21 cellular contexts compared by ENCODE assay signal in genomic region chr12:41067941-41068645, GRCh38.
"Had no signal": no experiment of that assay in that cellular context is flagged by ENCODE, and none has a peak within 500 bp of the region (broad histone marks: within the 10 kb centered on the region; RNA-seq: fewer than 3 reads in every experiment).

No MANE protein-coding gene starts in this region.

- H3K4me3 Mint-ChIP-seq: activated CD8-positive, alpha-beta T cell treated with anti-CD3 and anti-CD28 coated beads, Interleukin-2, amount 10 ng/mL, durations not matched to agents 7 days and 5 days; activated naive CD8-positive, alpha-beta T cell treated with anti-CD3 and anti-CD28 coated beads, Interleukin-2, amount 10 ng/mL, durations not matched to agents 7 days and 5 days; activated T-cell treated with anti-CD3 and anti-CD28 coated beads, Interleukin-2, amount 50 U/mL, for 24 hours; nephron; T-helper 1 cell treated with Interleukin-12 subunit alpha and Interleukin-12 subunit beta and Interleukin-4 antibody, amounts not matched to agents 30 μg/mL and 1 μg/mL, for 36 hours; WTC11 had no signal

- H3K9me3 ChIP-seq: lower lobe of right lung, tibial artery had no signal

- H3K9me3 Mint-ChIP-seq: activated naive CD8-positive, alpha-beta T cell treated with anti-CD3 and anti-CD28 coated beads, Interleukin-2, amount 10 ng/mL, durations not matched to agents 7 days and 5 days; activated T-cell treated with anti-CD3 and anti-CD28 coated beads, Interleukin-2, amount 50 U/mL, for 24 hours; activated T-helper 2 cell treated with anti-CD3 and anti-CD28 coated beads, Interferon-gamma antibody, Interleukin-2, Interleukin-4, amounts not matched to agents 10 μg/mL and 5 μg/mL and 100 μg/mL, durations not matched to agents 14 hours and 24 hours and 36 hours; nephron; T-helper 1 cell treated with Interleukin-12 subunit alpha and Interleukin-12 subunit beta and Interleukin-4 antibody, amounts not matched to agents 30 μg/mL and 1 μg/mL, for 36 hours; WTC11 had no signal

- H3K4me3 ChIP-seq: dorsolateral prefrontal cortex, lower lobe of right lung, tibial artery had no signal

- H3K4me1 ChIP-seq: lower lobe of right lung, tibial artery had no signal

- ATAC-seq: activated CD8-positive, alpha-beta T cell treated with anti-CD3 and anti-CD28 coated beads, Interleukin-2, amount 10 ng/mL, durations not matched to agents 7 days and 5 days; lower lobe of right lung; WTC11 had no signal

- H3K27me3 Mint-ChIP-seq: activated naive CD8-positive, alpha-beta T cell treated with anti-CD3 and anti-CD28 coated beads, Interleukin-2, amount 10 ng/mL, durations not matched to agents 7 days and 5 days; activated T-cell treated with anti-CD3 and anti-CD28 coated beads, Interleukin-2, amount 50 U/mL, for 24 hours had no signal

- H3K27me3 ChIP-seq: dorsolateral prefrontal cortex, tibial artery had no signal

- H3K27ac ChIP-seq: dorsolateral prefrontal cortex, lower lobe of right lung, tibial artery had no signal

- H3K36me3 Mint-ChIP-seq: activated naive CD8-positive, alpha-beta T cell treated with anti-CD3 and anti-CD28 coated beads, Interleukin-2, amount 10 ng/mL, durations not matched to agents 7 days and 5 days; WTC11 had no signal

- H3K4me1 Mint-ChIP-seq: activated naive CD8-positive, alpha-beta T cell treated with anti-CD3 and anti-CD28 coated beads, Interleukin-2, amount 10 ng/mL, durations not matched to agents 7 days and 5 days had no signal

- H3K27ac Mint-ChIP-seq: activated CD8-positive, alpha-beta T cell treated with anti-CD3 and anti-CD28 coated beads, Interleukin-2, amount 10 ng/mL, durations not matched to agents 7 days and 5 days; activated naive CD8-positive, alpha-beta T cell treated with anti-CD3 and anti-CD28 coated beads, Interleukin-2, amount 10 ng/mL, durations not matched to agents 7 days and 5 days; activated T-cell treated with anti-CD3 and anti-CD28 coated beads, Interleukin-2, amount 50 U/mL, for 24 hours; activated T-helper 2 cell treated with anti-CD3 and anti-CD28 coated beads, Interferon-gamma antibody, Interleukin-2, Interleukin-4, amounts not matched to agents 10 μg/mL and 5 μg/mL and 100 μg/mL, durations not matched to agents 14 hours and 24 hours and 36 hours; nephron; T-helper 1 cell treated with Interleukin-12 subunit alpha and Interleukin-12 subunit beta and Interleukin-4 antibody, amounts not matched to agents 30 μg/mL and 1 μg/mL, for 36 hours; WTC11 had no signal

- DNase-seq: activated CD4-positive, alpha-beta T cell treated with anti-CD3 and anti-CD28 coated beads for 48 hours; activated CD8-positive, alpha-beta T cell treated with anti-CD3 and anti-CD28 coated beads, Interleukin-2, amount 10 ng/mL, durations not matched to agents 7 days and 5 days; activated naive CD4-positive, alpha-beta T cell treated with Interleukin-2 at 50 U/mL for 16 hours; activated naive CD8-positive, alpha-beta T cell treated with anti-CD3 and anti-CD28 coated beads, Interleukin-2, amount 10 ng/mL, durations not matched to agents 7 days and 5 days; activated T-cell treated with anti-CD3 and anti-CD28 coated beads, Interleukin-2, amount 50 U/mL, for 24 hours; amygdala; dorsolateral prefrontal cortex; foreskin fibroblast; lower lobe of right lung; nucleus accumbens; posterior cingulate gyrus; retina; stimulated activated CD4-positive, alpha-beta T cell treated with anti-CD3 and anti-CD28 coated beads, Interleukin-12 subunit alpha, Interleukin-12 subunit beta, amount 100 ng/mL, for 4 hours; stimulated activated CD4-positive, alpha-beta T cell treated with anti-CD3 and anti-CD28 coated beads, Interleukin-1b, Interleukin-23, amount 100 ng/mL, for 48 hours; stimulated activated CD8-positive, alpha-beta memory T cell treated with anti-CD3 and anti-CD28 coated beads, Interleukin-4, amount 100 ng/mL, for 48 hours; stimulated activated naive CD4-positive, alpha-beta T cell; tibial artery had no signal

- H3K36me3 ChIP-seq: lower lobe of right lung, tibial artery had no signal
